11 cellular contexts compared by ENCODE assay signal in the genomic region with DNA sequence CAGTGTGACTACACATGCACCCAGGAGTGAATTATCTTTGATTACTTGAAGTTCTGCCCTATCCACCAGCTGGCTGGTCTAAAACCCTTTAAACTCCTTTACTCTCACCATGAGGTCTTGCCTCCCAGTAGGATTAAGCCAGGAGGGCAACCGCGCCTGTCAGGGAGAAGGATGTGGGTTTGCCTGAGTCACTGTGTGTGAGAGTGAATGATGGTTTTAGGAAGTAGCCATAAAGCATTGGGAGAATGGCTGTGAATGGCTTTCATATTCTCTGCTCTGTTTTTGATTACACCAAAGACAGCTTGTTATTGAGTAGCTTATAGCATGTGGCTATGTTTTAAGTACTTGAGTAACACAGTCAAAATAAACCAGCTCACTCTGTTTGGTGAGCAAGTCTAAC.
DNase-seq lines count a peak whose midpoint lies in the region; ATAC-seq, FAIRE-seq and TF ChIP-seq lines count a peak whose summit lies in the region.
"Had no signal": no experiment of that assay in that cellular context is flagged by ENCODE, and none has a peak within 500 bp of the region (broad histone marks: within the 10 kb centered on the region; RNA-seq: fewer than 3 reads in every experiment).

No MANE protein-coding gene starts in this region.

- H3K9ac ChIP-seq in endothelial cell of umbilical vein (replicated peaks; ENCODE audit: extremely low read depth, insufficient read depth, low read length): no peak overlapping the region

- in situ Hi-C loops in GM13976 (cut with MboI; ENCODE audit: low sequenced_read_pairs, unreplicated experiment): no loop called here

- TF ChIP-seq POLR2A in endothelial cell of umbilical vein (IDR thresholded peaks at IDR 0.05; ENCODE audit: low read depth, low read length): no peak

- FAIRE-seq in endothelial cell of umbilical vein (lab: Jason Lieb, UNC): peak; percentile 88
- FAIRE-seq: islet of Langerhans had no signal

- no peak overlapping the region for H3K27ac ChIP-seq in endothelial cell of umbilical vein (ENCODE audit: insufficient read depth, low read depth, low read length)
- H3K27ac ChIP-seq: 22Rv1 had no signal

- H3K4me3 ChIP-seq in endothelial cell of umbilical vein (replicated peaks in 1 of 3; ENCODE audit: insufficient read depth in 1 of 3, low read depth in 1 of 3, low read length in 3 of 3): no peak overlapping the region

- CTCF ChIA-PET in endothelial cell of umbilical vein (lab: Charles Lee): interaction anchor here (0.6 to 1.4 kb wide), 7 partner anchors 9 to 550 kb away, joined by 3 to 5 read pairs (median 4); no protein-coding TSS in a partner anchor

- DNase-seq in NCI-H2227 (lab: John Stamatoyannopoulos, UW; ENCODE audit: unreplicated experiment) (peak; percentile 30), NCI-H2227 treated with DMSO at 0.1 percent for 48 hours (lab: John Stamatoyannopoulos, UW) (no peak), OCI-M1 (lab: John Stamatoyannopoulos, UW) (peak; percentile 61), endothelial cell of umbilical vein (ENCODE audit: low read depth, low spot score) (peak; percentile 88), smooth muscle cell of the brain vasculature (ENCODE audit: low read depth, low spot score) (peak; percentile 96), GM13976 (ENCODE audit: low spot score) (no peak), NCI-H446 (lab: John Stamatoyannopoulos, UW) (no peak)
- DNase-seq: NCI-H2171 had no signal

- POLR2A ChIA-PET in endothelial cell of umbilical vein (lab: Charles Lee): no interaction called here

- H3K9me1 ChIP-seq in endothelial cell of umbilical vein (replicated peaks; ENCODE audit: control insufficient read depth, extremely low read depth, insufficient read depth, low read length): no peaks in the 10 kb centered on the region

- no peak for ATAC-seq in HG02870 (IDR thresholded peaks at IDR 0.05; ENCODE audit: unreplicated experiment)

- no peaks in the 10 kb centered on the region for H3K27me3 ChIP-seq in endothelial cell of umbilical vein (ENCODE audit: control insufficient read depth in 2 of 2, insufficient read depth in 2 of 2, low read length in 2 of 2)

- H3K9me3 ChIP-seq in endothelial cell of umbilical vein (replicated peaks; ENCODE audit: control insufficient read depth, insufficient read depth, low read length): no peaks in the 10 kb centered on the region

- H4K20me1 ChIP-seq in endothelial cell of umbilical vein (replicated peaks; ENCODE audit: control insufficient read depth, extremely low read depth, insufficient read depth, low read length): no peaks in the 10 kb centered on the region

- dilution Hi-C loops in endothelial cell of umbilical vein (cut with MboI; ENCODE audit: extremely low pct_ligation_motif_present, low sequenced_read_pairs): no loop called here

- no peaks in the 10 kb centered on the region for H3K36me3 ChIP-seq in endothelial cell of umbilical vein (ENCODE audit: control insufficient read depth in 2 of 2, extremely low read depth in 1 of 2, insufficient read depth in 2 of 2, low read length in 2 of 2)

- intact Hi-C loops in endothelial cell of umbilical vein (cut with micrococcal nuclease): loop anchor here (2.0 kb wide), 1 partner anchor 60 kb away; no protein-coding TSS in a partner anchor

- no peaks in the 10 kb centered on the region for H3K79me2 ChIP-seq in endothelial cell of umbilical vein (ENCODE audit: control insufficient read depth, insufficient read depth, low read length)

- H3K4me1 ChIP-seq in endothelial cell of umbilical vein (ENCODE audit: control insufficient read depth, extremely low read depth, insufficient read depth, low read length): peaks cover 5% of the 10 kb centered on the region

- no peak overlapping the region for H2AFZ ChIP-seq in endothelial cell of umbilical vein (ENCODE audit: low read depth, low read length)

- BruUV-seq in endothelial cell of umbilical vein (replicated peaks; lab: Mats Ljungman, UMichigan): no TSS peak

- TF ChIP-seq CTCF in endothelial cell of umbilical vein (IDR thresholded peaks at IDR 0.05; ENCODE audit: extremely low read depth in 1 of 2, insufficient read depth in 1 of 2, low read depth in 1 of 2, low read length in 2 of 2): no peak
- TF ChIP-seq CTCF in GM13976 (IDR thresholded peaks at IDR 0.05; ENCODE audit: borderline replicate concordance, control extremely low read depth, extremely low read depth, insufficient read depth, missing control alignments): no peak

- H3K4me2 ChIP-seq in endothelial cell of umbilical vein (ENCODE audit: insufficient read depth, low read length): no peak overlapping the region

TF ChIP-seq in endothelial cell of umbilical vein, 7 proteins besides CTCF, POLR2A, EP300 and RAD21:
- TF ChIP-seq POLR2AphosphoS5 (IDR thresholded peaks at IDR 0.05; ENCODE audit: insufficient read depth, low read depth, low read length): peak; percentile 79
- TF ChIP-seq, protein P1, sequence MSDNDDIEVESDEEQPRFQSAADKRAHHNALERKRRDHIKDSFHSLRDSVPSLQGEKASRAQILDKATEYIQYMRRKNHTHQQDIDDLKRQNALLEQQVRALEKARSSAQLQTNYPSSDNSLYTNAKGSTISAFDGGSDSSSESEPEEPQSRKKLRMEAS (IDR thresholded peaks at IDR 0.05; ENCODE audit: insufficient read depth, insufficient read length): no peak
- no peak for TF ChIP-seq EZH2 (IDR thresholded peaks at IDR 0.05; ENCODE audit: borderline replicate concordance, low read depth, low read length, severe bottlenecking)
- TF ChIP-seq GATA2 (IDR thresholded peaks at IDR 0.05; ENCODE audit: insufficient read depth, insufficient read length, low read depth, low read length): peak; percentile 70
- TF ChIP-seq FOS (IDR thresholded peaks at IDR 0.05; ENCODE audit: borderline replicate concordance, insufficient read depth, low read length): peak; percentile 84
- peak; percentile 57 for TF ChIP-seq JUN (IDR thresholded peaks at IDR 0.05; ENCODE audit: borderline replicate concordance, insufficient read depth, insufficient read length, low read depth)
- no peak for TF ChIP-seq MYC (IDR thresholded peaks at IDR 0.05; ENCODE audit: low read depth, low read length)

Comparison
In these comparisons a context has a peak if more than half of its experiments do, and no peak if none do; other contexts are left out.
1. DNase-seq: peak in NCI-H2227 (single experiment), OCI-M1 (single experiment), endothelial cell of umbilical vein (single experiment) and smooth muscle cell of the brain vasculature (single experiment); none in NCI-H2227 treated with DMSO at 0.1 percent for 48 hours (single experiment), GM13976 (single experiment) and NCI-H446 (0 of 2).